In genomic region chr10:74917481-74918077, GRCh38 we compare ENCODE assay signal across 11 cellular contexts.
A peak's percentile ranks its signal among the peaks of the same experiment; 100 is the strongest.
DNase-seq lines count a peak whose midpoint lies in the region; ATAC-seq and TF ChIP-seq lines count a peak whose summit lies in the region.
"Had no signal": no experiment of that assay in that cellular context is flagged by ENCODE, and none has a peak within 500 bp of the region (broad histone marks: within the 10 kb centered on the region; RNA-seq: fewer than 3 reads in every experiment).

No MANE protein-coding gene starts in this region.

- H3F3A ChIP-seq in GM23338 (replicated peaks; ENCODE audit: low read depth) = no peaks in the 10 kb centered on the region
- H3F3A ChIP-seq in neural progenitor cell (ENCODE audit: low read depth) = peaks cover 26% of the 10 kb centered on the region

- peaks cover 2% of the 10 kb centered on the region for H3K27me3 Mint-ChIP-seq in GM23338 (ENCODE audit: insufficient read depth, low read depth, poor library complexity)
- H3K27me3 Mint-ChIP-seq in neural progenitor cell (ENCODE audit: insufficient read depth, low read depth) = no peaks in the 10 kb centered on the region

- H3K27ac ChIP-seq in GM23338 (ENCODE audit: low read depth) = 0 out of 2 replicates have a peak overlapping the region, but pooled peaks have one; percentile 0
- peak overlapping the region; percentile 56 for H3K27ac ChIP-seq in neural progenitor cell

- H4K20me1 ChIP-seq in GM23338 (replicated peaks; ENCODE audit: insufficient read depth) = 0 out of 2 replicates have a peak, but pooled peaks cover 4% of the 10 kb centered on the region
- H4K20me1 ChIP-seq in neural progenitor cell (ENCODE audit: low read depth) = peaks cover 14% of the 10 kb centered on the region

- no peak overlapping the region for H3K9ac ChIP-seq in neural progenitor cell

- no peak for TF ChIP-seq CTCF in GM23338 (conservative IDR thresholded peaks at IDR 0.05; ENCODE audit: low read depth in 2 of 2)
- no peak for TF ChIP-seq CTCF in neural progenitor cell (IDR thresholded peaks at IDR 0.05)

- ATAC-seq in GM23338 = peak; percentile 43; the same call in 1 of the 3 replicates
- ATAC-seq in esophagus mucosa = peak; percentile 98
- ATAC-seq in HG03175 (IDR thresholded peaks at IDR 0.05; ENCODE audit: unreplicated experiment) = no peak

- H3K4me1 ChIP-seq in GM23338 (ENCODE audit: insufficient read depth) (peaks cover 12% of the 10 kb centered on the region), neural progenitor cell (peaks cover 23% of the 10 kb centered on the region)

- peaks cover 15% of the 10 kb centered on the region; the same call in 2 of the 3 replicates for H3K4me1 Mint-ChIP-seq in GM23338
- peaks cover 14% of the 10 kb centered on the region for H3K4me1 Mint-ChIP-seq in neural progenitor cell

- H3K9me3 Mint-ChIP-seq in GM23338 (peaks cover 22% of the 10 kb centered on the region), neural progenitor cell (peaks cover 16% of the 10 kb centered on the region)

- H3K4me3 ChIP-seq in GM23338 (no peak overlapping the region), neural progenitor cell (no peak overlapping the region)

- H2AFZ ChIP-seq in GM23338 (no peak overlapping the region), neural progenitor cell (replicated peaks) (no peak overlapping the region)

- peaks cover 14% of the 10 kb centered on the region for H3K36me3 Mint-ChIP-seq in GM23338 (ENCODE audit: low read depth)
- peaks cover 10% of the 10 kb centered on the region for H3K36me3 Mint-ChIP-seq in neural progenitor cell

- H3K27me3 ChIP-seq in GM23338 (ENCODE audit: insufficient read depth) (no peaks in the 10 kb centered on the region), neural progenitor cell (no peaks in the 10 kb centered on the region)

- DNase-seq in GM23338 (ENCODE audit: low spot score) (no peak), RKO (ENCODE audit: low spot score) (peak; percentile 52), neural progenitor cell (ENCODE audit: low spot score) (no peak), T-helper 9 cell (no peak), DMS 273 (lab: John Stamatoyannopoulos, UW; ENCODE audit: unreplicated experiment) (no peak)
- no peak for DNase-seq in activated CD4-positive, CD25-positive, alpha-beta regulatory T cell (lab: John Stamatoyannopoulos, UW)
- DNase-seq: activated T-cell treated with anti-CD3 and anti-CD28 coated beads, Interleukin-2, amount 50 U/mL, for 48 hours; NCI-H446; retina had no signal

- H3K36me3 ChIP-seq in GM23338 (ENCODE audit: insufficient read depth) = no peaks in the 10 kb centered on the region
- H3K36me3 ChIP-seq in neural progenitor cell = no peaks in the 10 kb centered on the region

- H3K4me3 Mint-ChIP-seq in GM23338 (no peak overlapping the region), neural progenitor cell (no peak overlapping the region)

- no peaks in the 10 kb centered on the region for H3K9me2 ChIP-seq in GM23338 (ENCODE audit: insufficient read depth)

- H3K9me3 ChIP-seq in neural progenitor cell (ENCODE audit: low read depth) = peaks cover 12% of the 10 kb centered on the region

- peaks cover 70% of the 10 kb centered on the region for H3K79me2 ChIP-seq in GM23338 (replicated peaks; ENCODE audit: insufficient read depth)
- peaks cover 56% of the 10 kb centered on the region for H3K79me2 ChIP-seq in neural progenitor cell (ENCODE audit: low read depth)

- H3K4me2 ChIP-seq in GM23338 = no peak overlapping the region
- H3K4me2 ChIP-seq in neural progenitor cell = peak overlapping the region; percentile 7

- peak overlapping the region; percentile 88 for H3K27ac Mint-ChIP-seq in GM23338
- no peak overlapping the region for H3K27ac Mint-ChIP-seq in neural progenitor cell

TF ChIP-seq in GM23338, 12 proteins besides CTCF, POLR2A, EP300 and RAD21 (continues in another document):
- no peak for TF ChIP-seq ETS1 (IDR thresholded peaks at IDR 0.05)
- no peak for TF ChIP-seq REST (IDR thresholded peaks at IDR 0.05; ENCODE audit: unreplicated experiment)
- no peak for TF ChIP-seq CREB1 (CRISPR knock-in tag; IDR thresholded peaks at IDR 0.05; ENCODE audit: low read depth)
- TF ChIP-seq NANOG (IDR thresholded peaks at IDR 0.05; ENCODE audit: borderline replicate concordance) = no peak
- no peak for TF ChIP-seq ZNF331 (CRISPR knock-in tag; IDR thresholded peaks at IDR 0.05; ENCODE audit: low read depth)
- TF ChIP-seq POLR2AphosphoS5 (IDR thresholded peaks at IDR 0.05; ENCODE audit: low read depth) = no peak
